Comparison of ENCODE assay signal across 8 cellular contexts in the genomic region with DNA sequence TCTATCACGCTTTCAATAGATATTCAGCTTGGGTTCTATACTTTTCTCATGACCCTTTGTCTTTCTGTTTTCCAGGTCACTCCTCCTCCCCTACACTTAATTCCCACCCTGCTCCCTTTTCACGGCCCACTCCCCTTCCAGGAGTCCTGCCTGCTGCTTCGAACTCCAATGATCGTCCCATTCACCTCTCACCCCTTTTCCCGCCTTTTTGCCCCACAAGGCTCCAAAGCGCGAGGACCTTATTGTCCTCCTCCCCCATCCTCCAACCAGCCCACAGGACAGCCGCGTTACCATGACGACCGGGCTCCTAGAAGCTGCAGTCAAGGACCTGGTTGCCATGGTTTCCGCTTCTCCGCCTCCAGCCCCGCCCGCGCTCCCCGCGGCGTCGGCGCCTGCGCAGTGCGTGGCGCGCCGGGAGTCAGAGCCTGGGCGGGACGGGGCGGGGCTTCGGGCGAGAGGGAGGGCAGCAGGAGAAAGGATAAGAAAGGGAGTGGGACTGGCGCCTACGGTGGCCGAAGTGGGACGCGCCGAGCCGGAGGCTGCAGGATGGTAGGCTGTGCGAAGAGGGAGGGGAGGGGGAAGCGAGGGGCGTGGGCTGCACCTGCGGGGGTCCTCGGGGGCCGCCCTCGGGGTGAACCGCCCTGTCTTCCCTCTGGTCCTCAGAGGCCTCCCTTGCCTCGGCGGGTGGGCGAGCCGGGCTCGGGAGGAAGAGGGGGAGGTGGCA.
DNase-seq lines count a peak whose midpoint lies in the region; ATAC-seq and TF ChIP-seq lines count a peak whose summit lies in the region.

A gene (plus strand): TSS at position 508 of the 724 bp plus-strand sequence. CDS start 39 bp downstream, at position 547.

- ATAC-seq in HG03439 (IDR thresholded peaks at IDR 0.05; ENCODE audit: unreplicated experiment): peak; percentile 80

- no peak for DNase-seq in AG09309 (ENCODE audit: low read depth)
- peak; percentile 99 for DNase-seq in NCI-H524 (lab: John Stamatoyannopoulos, UW)
- peak; percentile 94 for DNase-seq in activated CD4-positive, alpha-beta T cell treated with anti-CD3 and anti-CD28 coated beads for 48 hours
- DNase-seq in choroid plexus epithelial cell (ENCODE audit: low read depth): peak; percentile 94
- DNase-seq in kidney glomerular epithelial cell (lab: John Stamatoyannopoulos, UW): peak; percentile 80
- peak; percentile 81 to 86 for DNase-seq in stimulated activated CD4-positive, alpha-beta T cell treated with anti-CD3 and anti-CD28 coated beads, Interleukin-1b, Interleukin-23, amount 100 ng/mL, for 1 hour (ENCODE audit: low read depth in 2 of 2)

- TF ChIP-seq CTCF in AG09309 (IDR thresholded peaks at IDR 0.05; ENCODE audit: control insufficient read depth, insufficient read depth, low read depth, low read length, missing control alignments): no peak
- no peak for TF ChIP-seq CTCF in choroid plexus epithelial cell (conservative IDR thresholded peaks at IDR 0.05; ENCODE audit: low read depth, low read length)

- peak; percentile 19 for TF ChIP-seq POLR2A in GM19099 (IDR thresholded peaks at IDR 0.05; ENCODE audit: extremely low read depth, insufficient read length, low read depth)

- H3K4me3 ChIP-seq in AG09309 (ENCODE audit: control insufficient read depth, low read depth, low read length): peak within 1 kb of the TSS; percentile 99
- peak within 1 kb of the TSS; percentile 85 for H3K4me3 ChIP-seq in choroid plexus epithelial cell (ENCODE audit: low read depth, low read length)
